Comparison of ENCODE assay signal across 8 cellular contexts in genomic region chr14:77098470-77099353, GRCh38. TPM values are rescaled to one million over a fixed set of nuclear protein-coding genes. Genes with fewer than 3 reads are reported as not detected.
DNase-seq lines count a peak whose midpoint lies in the region; ATAC-seq and TF ChIP-seq lines count a peak whose summit lies in the region.

No MANE protein-coding gene starts in this region.

- peaks cover 48% of the 10 kb centered on the region for H3K4me1 Mint-ChIP-seq in CD4-positive, alpha-beta T cell (ENCODE audit: low read depth)
- H3K4me1 Mint-ChIP-seq in IgD-negative memory B cell: peaks cover 36 to 48% (median 43%) of the 10 kb centered on the region in 3 donors
- H3K4me1 Mint-ChIP-seq in activated T-helper 1 cell treated with anti-CD3 and anti-CD28 coated beads, Interleukin-12 subunit alpha, Interleukin-12 subunit beta, Interleukin-2, Interleukin-4 antibody, amounts not matched to agents 30 ng/mL and 10 ng/mL and 1 ng/mL, durations not matched to agents 14 hours and 24 hours and 36 hours (ENCODE audit: low read depth): peaks cover 40% of the 10 kb centered on the region

- peaks cover 9% of the 10 kb centered on the region for H3K79me1 ChIP-seq in neuronal stem cell (ENCODE audit: low read depth, low read length)

- TF ChIP-seq EP300 in gastroesophageal sphincter (IDR thresholded peaks at IDR 0.05): no peak

- H3K4me3 Mint-ChIP-seq in CD4-positive, alpha-beta T cell: peak overlapping the region; percentile 98
- peak overlapping the region; percentile 91 to 99 (median 96) for H3K4me3 Mint-ChIP-seq in IgD-negative memory B cell
- H3K4me3 Mint-ChIP-seq in activated T-helper 1 cell treated with anti-CD3 and anti-CD28 coated beads, Interleukin-12 subunit alpha, Interleukin-12 subunit beta, Interleukin-2, Interleukin-4 antibody, amounts not matched to agents 30 ng/mL and 10 ng/mL and 1 ng/mL, durations not matched to agents 14 hours and 24 hours and 36 hours: peak overlapping the region; percentile 96

- H3K14ac ChIP-seq in neuronal stem cell (ENCODE audit: low read length): peak overlapping the region; percentile 99

- peak overlapping the region; percentile 63 for H2BK12ac ChIP-seq in neuronal stem cell (ENCODE audit: low read length)

- POLR2A ChIA-PET in CD4-positive, alpha-beta T cell (lab: Charles Lee): interaction anchor here (0.7 to 7.5 kb wide), 12 partner anchors 10 to 359 kb away, joined by 3 to 64 read pairs (median 4); partner anchors contain the start of genes ANGEL1, GSTZ1, IRF2BPL and POMT2

- peak overlapping the region; percentile 100 for H2BK15ac ChIP-seq in neuronal stem cell (ENCODE audit: low read length)

- H3K27ac Mint-ChIP-seq in CD4-positive, alpha-beta T cell: peak overlapping the region; percentile 94
- H3K27ac Mint-ChIP-seq in IgD-negative memory B cell: peak overlapping the region; percentile 83 to 100 (median 99)
- peak overlapping the region; percentile 97 for H3K27ac Mint-ChIP-seq in activated T-helper 1 cell treated with anti-CD3 and anti-CD28 coated beads, Interleukin-12 subunit alpha, Interleukin-12 subunit beta, Interleukin-2, Interleukin-4 antibody, amounts not matched to agents 30 ng/mL and 10 ng/mL and 1 ng/mL, durations not matched to agents 14 hours and 24 hours and 36 hours

- no peaks in the 10 kb centered on the region for H3K27me3 Mint-ChIP-seq in CD4-positive, alpha-beta T cell
- H3K27me3 Mint-ChIP-seq in IgD-negative memory B cell: no peaks in the 10 kb centered on the region
- peaks cover 4% of the 10 kb centered on the region for H3K27me3 Mint-ChIP-seq in activated T-helper 1 cell treated with anti-CD3 and anti-CD28 coated beads, Interleukin-12 subunit alpha, Interleukin-12 subunit beta, Interleukin-2, Interleukin-4 antibody, amounts not matched to agents 30 ng/mL and 10 ng/mL and 1 ng/mL, durations not matched to agents 14 hours and 24 hours and 36 hours (ENCODE audit: insufficient read depth)

- H3K9ac ChIP-seq in neuronal stem cell (ENCODE audit: low read depth, low read length, poor library complexity): peak overlapping the region; percentile 100

- TF ChIP-seq POLR2A in gastroesophageal sphincter (IDR thresholded peaks at IDR 0.05): peak in 1 of 2 donors; percentile 13

- H3K27ac ChIP-seq in CD4-positive, alpha-beta T cell (ENCODE audit: low read depth, low read length): peak overlapping the region; percentile 83
- H3K27ac ChIP-seq in gastroesophageal sphincter (peak overlapping the region; percentile 85 to 99 (median 98)), neuronal stem cell (replicated peaks; ENCODE audit: low read length) (peak overlapping the region; percentile 77)

- H3K23ac ChIP-seq in neuronal stem cell (ENCODE audit: low read depth, low read length, poor library complexity): peak overlapping the region; percentile 94

- H3K18ac ChIP-seq in neuronal stem cell (ENCODE audit: low read length): peak overlapping the region; percentile 99

- H4K8ac ChIP-seq in neuronal stem cell (ENCODE audit: low read depth, low read length): peak overlapping the region; percentile 97

- H3K4ac ChIP-seq in neuronal stem cell (ENCODE audit: low read length): peak overlapping the region; percentile 90

- peak overlapping the region; percentile 96 for H4K91ac ChIP-seq in neuronal stem cell (ENCODE audit: low read depth, low read length, poor library complexity)

- H2BK120ac ChIP-seq in neuronal stem cell (ENCODE audit: low read depth, low read length): peak overlapping the region; percentile 92

- H3K36me3 ChIP-seq in gastroesophageal sphincter: no peaks in the 10 kb centered on the region
- H3K36me3 ChIP-seq in neuronal stem cell (replicated peaks in 1 of 2; ENCODE audit: control insufficient read depth in 2 of 2, insufficient read depth in 2 of 2, low read length in 2 of 2): no peaks in the 10 kb centered on the region

- H2AK5ac ChIP-seq in neuronal stem cell (ENCODE audit: low read depth, low read length): peak overlapping the region; percentile 99

- WGBS in gastroesophageal sphincter (ENCODE audit: low coverage in 1 of 2), 2 donors: 2 to 7% methylated on average over 11 to 14 of the region's 27 CpGs
- WGBS in neuronal stem cell (ENCODE audit: extremely low coverage in 2 of 2, insufficient read length in 2 of 2, insufficient replicate concordance in 1 of 2), 2 donors: no CpG with 5 or more reads among the region's 27 CpGs

- peak overlapping the region; percentile 96 for H2BK5ac ChIP-seq in neuronal stem cell (ENCODE audit: low read length)

- H3K9me3 ChIP-seq in CD4-positive, alpha-beta T cell (ENCODE audit: control insufficient read depth, low read length): no peaks in the 10 kb centered on the region
- no peaks in the 10 kb centered on the region for H3K9me3 ChIP-seq in gastroesophageal sphincter
- H3K9me3 ChIP-seq in neuronal stem cell (replicated peaks in 1 of 2; ENCODE audit: control insufficient read depth in 2 of 2, insufficient read depth in 1 of 2, low read depth in 1 of 2, low read length in 2 of 2): peaks cover 0 to 2% of the 10 kb centered on the region in 2 donors

- CTCF ChIA-PET in CD4-positive, alpha-beta T cell (lab: Charles Lee): interaction anchor here (1.0 to 1.1 kb wide), 2 partner anchors 26 to 217 kb away, joined by 3 to 4 read pairs; no protein-coding TSS in a partner anchor

- peak overlapping the region; percentile 94 for H3K4me2 ChIP-seq in neuronal stem cell (ENCODE audit: insufficient read depth, low read length, poor library complexity, severe bottlenecking)

- no peak for ATAC-seq in CD4-positive, alpha-beta T cell (ENCODE audit: poor library complexity)
- ATAC-seq in gastroesophageal sphincter: peak; percentile 27
- ATAC-seq in HG03139 (IDR thresholded peaks at IDR 0.05; ENCODE audit: unreplicated experiment): no peak
- no peak for ATAC-seq in GM18519 (IDR thresholded peaks at IDR 0.05; ENCODE audit: low FRiP score, unreplicated experiment)
- no peak for ATAC-seq in GM18520 (IDR thresholded peaks at IDR 0.05; ENCODE audit: unreplicated experiment)

- no peaks in the 10 kb centered on the region for H3K27me3 ChIP-seq in CD4-positive, alpha-beta T cell (ENCODE audit: control insufficient read depth, insufficient read depth, low read length)
- H3K27me3 ChIP-seq in gastroesophageal sphincter (no peaks in the 10 kb centered on the region), neuronal stem cell (ENCODE audit: control insufficient read depth in 3 of 3, insufficient read depth in 3 of 3, low read depth in 1 of 3, low read length in 3 of 3) (no peaks in the 10 kb centered on the region)

- peaks cover 8% of the 10 kb centered on the region for H3K36me3 Mint-ChIP-seq in CD4-positive, alpha-beta T cell (ENCODE audit: low read depth)
- peaks cover 5% of the 10 kb centered on the region for H3K36me3 Mint-ChIP-seq in IgD-negative memory B cell
- H3K36me3 Mint-ChIP-seq in activated T-helper 1 cell treated with anti-CD3 and anti-CD28 coated beads, Interleukin-12 subunit alpha, Interleukin-12 subunit beta, Interleukin-2, Interleukin-4 antibody, amounts not matched to agents 30 ng/mL and 10 ng/mL and 1 ng/mL, durations not matched to agents 14 hours and 24 hours and 36 hours (ENCODE audit: low read depth): peaks cover 2% of the 10 kb centered on the region

- intact Hi-C loops in CD4-positive, alpha-beta T cell (cut with DNase I, micrococcal nuclease): loop anchor here (1.0 to 10.0 kb wide), 8 partner anchors 22 to 1114 kb away; partner anchors contain the start of genes IFT43 (in 1 of the 2), POMT2 (in 1 of the 2), SAMD15 (in 1 of the 2) and SNW1 (in 1 of the 2)
- intact Hi-C loops in activated T-helper 1 cell treated with anti-CD3 and anti-CD28 coated beads, Interleukin-12 subunit alpha, Interleukin-12 subunit beta, Interleukin-2, Interleukin-4 antibody, amounts not matched to agents 30 ng/mL and 10 ng/mL and 1 ng/mL, durations not matched to agents 14 hours and 24 hours and 36 hours (cut with micrococcal nuclease): loop anchor here (1.0 to 5.0 kb wide), 12 partner anchors 58 to 610 kb away; partner anchors contain the start of genes ALKBH1, ANGEL1, IRF2BPL and POMT2

- H2AFZ ChIP-seq in neuronal stem cell (ENCODE audit: low read length): peak overlapping the region; percentile 89

- DNase-seq in CD4-positive, alpha-beta T cell: peak in 3 of 10 experiments; percentile 4 to 38 (median 22)
- peak; percentile 11 for DNase-seq in activated T-helper 1 cell treated with anti-CD3 and anti-CD28 coated beads, Interleukin-12 subunit alpha, Interleukin-12 subunit beta, Interleukin-2, Interleukin-4 antibody, amounts not matched to agents 30 ng/mL and 10 ng/mL and 1 ng/mL, durations not matched to agents 14 hours and 24 hours and 36 hours (ENCODE audit: low spot score)
- DNase-seq in neuronal stem cell (ENCODE audit: low spot score): no peak

- H3K4me3 ChIP-seq in gastroesophageal sphincter (peak overlapping the region; percentile 68 to 82), neuronal stem cell (ENCODE audit: low read length in 2 of 2) (peak overlapping the region; percentile 81 to 95)

- H3K9me3 Mint-ChIP-seq in CD4-positive, alpha-beta T cell: no peaks in the 10 kb centered on the region
- no peaks in the 10 kb centered on the region for H3K9me3 Mint-ChIP-seq in IgD-negative memory B cell
- no peaks in the 10 kb centered on the region for H3K9me3 Mint-ChIP-seq in activated T-helper 1 cell treated with anti-CD3 and anti-CD28 coated beads, Interleukin-12 subunit alpha, Interleukin-12 subunit beta, Interleukin-2, Interleukin-4 antibody, amounts not matched to agents 30 ng/mL and 10 ng/mL and 1 ng/mL, durations not matched to agents 14 hours and 24 hours and 36 hours

- TF ChIP-seq CTCF in CD4-positive, alpha-beta T cell (IDR thresholded peaks at IDR 0.05): no peak
- TF ChIP-seq CTCF in gastroesophageal sphincter (IDR thresholded peaks at IDR 0.05): no peak

- H3K4me1 ChIP-seq in gastroesophageal sphincter (peaks cover 0 to 64% (median 28%) of the 10 kb centered on the region in 3 donors), neuronal stem cell (ENCODE audit: control insufficient read depth in 2 of 2, insufficient read depth in 1 of 2, low read depth in 1 of 2, low read length in 2 of 2) (peaks cover 10 to 13% of the 10 kb centered on the region in 2 donors)

RNA-seq across cellular contexts. Expression of gene CIPC, which starts 0.7 kb away (rescaled TPM):
- 10 to 100 TPM in 1 of 2 experiments, 1 to 10 TPM in 1; 8.2 to 10.7 TPM for total RNA-seq in CD4-positive, alpha-beta T cell
- polyA plus RNA-seq in IgD-negative memory B cell: 14.7 TPM
- total RNA-seq in activated T-helper 1 cell treated with anti-CD3 and anti-CD28 coated beads, Interleukin-12 subunit alpha, Interleukin-12 subunit beta, Interleukin-2, Interleukin-4 antibody, amounts not matched to agents 30 ng/mL and 10 ng/mL and 1 ng/mL, durations not matched to agents 14 hours and 24 hours and 36 hours: 10.3 and 11.5 TPM in 2 replicates
- 10 to 100 TPM; 49.0 to 74.1 (median 60.4) TPM for total RNA-seq in gastroesophageal sphincter
- polyA plus RNA-seq in neuronal stem cell (2013, experiment 1 of 2): 14.2 TPM
- 14.6 TPM for polyA plus RNA-seq in neuronal stem cell (2013, experiment 2 of 2)

RNA-seq across cellular contexts. Expression of gene ZDHHC22, which starts 42.9 kb away (rescaled TPM):
- not detected for total RNA-seq in CD4-positive, alpha-beta T cell
- polyA plus RNA-seq in IgD-negative memory B cell: not detected
- total RNA-seq in activated T-helper 1 cell treated with anti-CD3 and anti-CD28 coated beads, Interleukin-12 subunit alpha, Interleukin-12 subunit beta, Interleukin-2, Interleukin-4 antibody, amounts not matched to agents 30 ng/mL and 10 ng/mL and 1 ng/mL, durations not matched to agents 14 hours and 24 hours and 36 hours: not detected in 2 replicates
- under 1 TPM in 2 of 4 donors, not detected in 2; 0.12 to 0.40 TPM for total RNA-seq in gastroesophageal sphincter
- polyA plus RNA-seq in neuronal stem cell (2013, experiment 1 of 2): 0.53 TPM
- 0.54 TPM for polyA plus RNA-seq in neuronal stem cell (2013, experiment 2 of 2)
